In genomic region chr5:67648201-67648671, GRCh38 we compare ENCODE assay signal across 9 cellular contexts.
DNase-seq lines count a peak whose midpoint lies in the region; ATAC-seq and TF ChIP-seq lines count a peak whose summit lies in the region.
"Had no signal": no experiment of that assay in that cellular context is flagged by ENCODE, and none has a peak within 500 bp of the region (broad histone marks: within the 10 kb centered on the region; RNA-seq: fewer than 3 reads in every experiment).

No MANE protein-coding gene starts in this region.

- H3K36me3 Mint-ChIP-seq in progenitor cell of endocrine pancreas (ENCODE audit: insufficient read depth) = no peaks in the 10 kb centered on the region

- no peak overlapping the region for H3K4me3 Mint-ChIP-seq in progenitor cell of endocrine pancreas (ENCODE audit: low read depth)

- DNase-seq in DMS79 treated with DMSO at 0.1 percent for 48 hours (lab: John Stamatoyannopoulos, UW) (peak; percentile 87), SHP77 (lab: John Stamatoyannopoulos, UW) (peak; percentile 7 to 22), cardiac septum (ENCODE audit: low spot score) (peak; percentile 81), sciatic nerve (ENCODE audit: low spot score) (peak; percentile 86), NOMO-1 treated with DMSO at 0.1 percent for 48 hours (lab: John Stamatoyannopoulos, UW; ENCODE audit: unreplicated experiment) (no peak), progenitor cell of endocrine pancreas (ENCODE audit: low spot score, unreplicated experiment) (no peak), NCI-H2227 (lab: John Stamatoyannopoulos, UW; ENCODE audit: unreplicated experiment) (no peak)
- DNase-seq: KG1 had no signal

- H3K27ac Mint-ChIP-seq in progenitor cell of endocrine pancreas = no peak overlapping the region

- TF ChIP-seq CTCF in progenitor cell of endocrine pancreas (IDR thresholded peaks at IDR 0.05; ENCODE audit: unreplicated experiment) = no peak

- no peaks in the 10 kb centered on the region for H3K4me1 Mint-ChIP-seq in progenitor cell of endocrine pancreas (ENCODE audit: low read depth)

- ATAC-seq in sciatic nerve (peak; percentile 96), GM21737 (IDR thresholded peaks at IDR 0.05; ENCODE audit: unreplicated experiment) (no peak)

- peaks cover 7% of the 10 kb centered on the region for H3K9me3 Mint-ChIP-seq in progenitor cell of endocrine pancreas (ENCODE audit: low read depth)

- intact Hi-C loops in cardiac septum (cut with DNase I) = loop anchor here (2.0 to 5.0 kb wide), 3 partner anchors 44 to 167 kb away; no protein-coding TSS in a partner anchor
- intact Hi-C loops in sciatic nerve (cut with DNase I) = no loop called here

- no peaks in the 10 kb centered on the region for H3K27me3 Mint-ChIP-seq in progenitor cell of endocrine pancreas

Comparison
In these comparisons a context has a peak if more than half of its experiments do, and no peak if none do; other contexts are left out.
1. DNase-seq: peak in DMS79 treated with DMSO at 0.1 percent for 48 hours (single experiment), SHP77 (2 of 2), cardiac septum (single experiment) and sciatic nerve (single experiment); none in NOMO-1 treated with DMSO at 0.1 percent for 48 hours (single experiment), progenitor cell of endocrine pancreas (single experiment) and NCI-H2227 (single experiment).